In the genomic region with DNA sequence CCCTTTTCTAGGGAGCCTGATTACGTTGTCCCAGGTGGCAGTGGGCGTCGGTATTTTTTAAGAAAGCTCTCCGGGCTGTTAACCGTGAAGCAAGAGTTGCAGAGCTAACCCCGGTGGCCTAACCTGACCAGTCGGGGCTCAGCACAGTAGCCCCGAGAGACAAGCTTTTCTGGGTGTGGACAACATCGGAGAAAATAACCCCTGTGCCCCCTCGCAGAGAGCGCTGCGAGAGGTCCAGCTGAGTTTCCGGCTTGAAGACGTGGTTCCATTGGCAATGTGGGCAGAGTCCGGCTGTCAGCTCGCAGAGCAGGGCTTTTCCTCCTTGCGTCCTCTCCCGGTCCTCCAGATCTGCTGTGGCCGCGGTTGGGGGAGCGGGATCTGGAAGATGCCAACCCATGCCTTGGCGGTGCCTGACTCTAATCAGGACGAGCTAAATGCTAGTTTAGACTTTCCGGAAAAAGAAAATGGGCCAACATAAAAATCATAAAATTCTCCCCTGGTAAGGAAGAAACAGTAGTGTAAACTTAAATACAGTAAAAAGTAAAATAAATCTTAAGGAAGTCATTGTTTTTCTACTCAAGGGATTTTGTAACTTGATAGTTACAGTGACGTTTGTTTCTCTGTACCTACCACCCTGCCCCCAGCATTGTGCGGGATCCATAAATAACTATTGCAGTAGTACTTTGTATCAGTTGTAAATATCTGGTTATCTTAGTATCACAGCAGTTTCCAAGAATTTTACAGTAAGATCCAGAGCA, we compare ENCODE assay signal across 8 cellular contexts. TPM values are rescaled to one million over a fixed set of nuclear protein-coding genes. Genes with fewer than 3 reads are reported as not detected.
DNase-seq lines count a peak whose midpoint lies in the region; ATAC-seq and TF ChIP-seq lines count a peak whose summit lies in the region.

No MANE protein-coding gene starts in this region.

- H3K36me3 Mint-ChIP-seq in Calu3 (ENCODE audit: insufficient read depth, unreplicated experiment) (peaks cover 34% of the 10 kb centered on the region), chondrocyte (ENCODE audit: low read depth) (peaks cover 2% of the 10 kb centered on the region)

- WGBS in spleen, 5 donors, result 5 to 6% (median 5%) methylated on average over 26 of the region's 26 CpGs

- BruUV-seq in Calu3 (replicated peaks; lab: Mats Ljungman, UMichigan), result no TSS peak

- H3K4me1 ChIP-seq in Peyer's patch, result peaks cover 0 to 13% (median 0%) of the 10 kb centered on the region in 4 donors
- H3K4me1 ChIP-seq in spleen, result peaks cover 7 to 32% (median 22%) of the 10 kb centered on the region in 6 donors

- H3K36me3 ChIP-seq in Peyer's patch (peaks cover 0 to 5% (median 0%) of the 10 kb centered on the region in 3 donors), spleen (no peaks in the 10 kb centered on the region)

- peak overlapping the region; percentile 77 to 93 (median 86) for H3K27ac ChIP-seq in Peyer's patch
- H3K27ac ChIP-seq in layer of hippocampus (ENCODE audit: low read depth, low read length), result peak overlapping the region; percentile 73
- H3K27ac ChIP-seq in spleen, result peak overlapping the region; percentile 51 to 91 (median 86)

- DNase-seq in Calu3 (peak; percentile 36), Peyer's patch (peak; percentile 38 to 79 (median 74)), chondrocyte (ENCODE audit: low spot score) (no peak), spleen (peak; percentile 87), GDM1 (lab: John Stamatoyannopoulos, UW) (no peak)

- ATAC-seq in GM19372 (IDR thresholded peaks at IDR 0.05; ENCODE audit: low read depth, unreplicated experiment), result peak; percentile 49
- ATAC-seq in HG03378 (IDR thresholded peaks at IDR 0.05; ENCODE audit: unreplicated experiment), result peak; percentile 51

- H3K27me3 Mint-ChIP-seq in Calu3 (ENCODE audit: unreplicated experiment) (no peaks in the 10 kb centered on the region), chondrocyte (ENCODE audit: low read depth) (no peaks in the 10 kb centered on the region)

- H3K27ac Mint-ChIP-seq in Calu3 (ENCODE audit: unreplicated experiment) (peak overlapping the region; percentile 54), chondrocyte (ENCODE audit: unreplicated experiment) (peak overlapping the region; percentile 93)

- TF ChIP-seq CTCF in Calu3 (IDR thresholded peaks at IDR 0.05; ENCODE audit: unreplicated experiment) (no peak), Peyer's patch (IDR thresholded peaks at IDR 0.05) (peak in 1 of 6 experiments; percentile 5), chondrocyte (IDR thresholded peaks at IDR 0.05) (no peak), spleen (IDR thresholded peaks at IDR 0.05 in 8 of 11, conservative IDR thresholded peaks at IDR 0.05 in 3 of 11) (no peak)

- peak overlapping the region; percentile 63 for H3K4me3 Mint-ChIP-seq in Calu3 (ENCODE audit: low read depth, unreplicated experiment)
- peak overlapping the region; percentile 86 for H3K4me3 Mint-ChIP-seq in chondrocyte (ENCODE audit: unreplicated experiment)

- peak; percentile 37 to 44 for TF ChIP-seq POLR2A in Peyer's patch (IDR thresholded peaks at IDR 0.05)
- no peak for TF ChIP-seq POLR2A in spleen (IDR thresholded peaks at IDR 0.05)

- no peaks in the 10 kb centered on the region for H3K9me3 ChIP-seq in Peyer's patch
- no peaks in the 10 kb centered on the region for H3K9me3 ChIP-seq in spleen

- CTCF ChIA-PET in Calu3 (lab: Charles Lee), result interaction anchor here (1.0 to 1.3 kb wide), 2 partner anchors 27 to 74 kb away, joined by 3 to 6 read pairs; partner anchors contain the start of gene CASP6

- H3K9me3 Mint-ChIP-seq in Calu3 (ENCODE audit: low read depth, unreplicated experiment) (no peaks in the 10 kb centered on the region), chondrocyte (ENCODE audit: low read depth) (no peaks in the 10 kb centered on the region)

- intact Hi-C loops in Calu3 (cut with micrococcal nuclease; ENCODE audit: unreplicated experiment) (no loop called here), spleen (cut with DNase I; ENCODE audit: low total_unique reads) (loop anchor here (10.0 kb wide), 2 partner anchors 74 to 306 kb away; partner anchors contain the start of gene CFI)

- peak overlapping the region; percentile 71 to 86 (median 76) for H3K4me3 ChIP-seq in Peyer's patch
- H3K4me3 ChIP-seq in spleen, result peak overlapping the region; percentile 77 to 95 (median 86)

- H3K4me1 Mint-ChIP-seq in Calu3 (ENCODE audit: low read depth, unreplicated experiment), result peaks cover 22% of the 10 kb centered on the region
- H3K4me1 Mint-ChIP-seq in chondrocyte (ENCODE audit: low read depth), result peaks cover 22% of the 10 kb centered on the region

- no peaks in the 10 kb centered on the region for H3K27me3 ChIP-seq in Peyer's patch
- no peaks in the 10 kb centered on the region for H3K27me3 ChIP-seq in layer of hippocampus (ENCODE audit: control insufficient read depth, insufficient read depth, low read length)
- H3K27me3 ChIP-seq in spleen (replicated peaks in 1 of 7), result no peaks in the 10 kb centered on the region

RNA-seq across cellular contexts. Expression of gene PLA2G12A, which starts 0.6 kb away (rescaled TPM):
- 45.0 and 45.4 TPM in 2 replicates for total RNA-seq in Calu3 (2022)
- 10 to 100 TPM; 14.9 to 37.0 (median 28.4) TPM for total RNA-seq in Peyer's patch
- 39.2 to 43.4 TPM (median 41.3 TPM) in 3 replicates for total RNA-seq in chondrocyte
- 10 to 100 TPM; 13.5 to 21.4 (median 17.1) TPM for total RNA-seq in spleen
- 1 to 10 TPM; 2.6 to 4.1 (median 3.3) TPM for polyA plus RNA-seq in spleen

RNA-seq across cellular contexts. Expression of gene CASP6, which starts 27.2 kb away (rescaled TPM):
- total RNA-seq in Calu3 (2022) (16.1 and 22.3 TPM in 2 replicates), Peyer's patch (100 to 1,000 TPM in 1 of 4 donors, 10 to 100 TPM in 3; 43.7 to 132 (median 69.3) TPM), chondrocyte (16.3 to 19.1 TPM (median 16.7 TPM) in 3 replicates), spleen (10 to 100 TPM; 11.5 to 34.5 (median 15.4) TPM)
- 10 to 100 TPM in 2 of 3 donors, 1 to 10 TPM in 1; 7.7 to 15.3 (median 10.1) TPM for polyA plus RNA-seq in spleen

Comparison
In these comparisons a context has a peak if more than half of its experiments do, and no peak if none do; other contexts are left out.
1. DNase-seq: peak in Calu3 (single experiment), Peyer's patch (3 of 3) and spleen (single experiment); none in chondrocyte (single experiment) and GDM1 (single experiment).
2. POLR2A ChIP-seq: peak in Peyer's patch (2 of 2); none in spleen (0 of 3).
3. Peak in every context shown above with its lines, with median percentiles within 50 percentile points of each other: H3K27ac ChIP-seq.